Comparison of ENCODE assay signal across 31 cellular contexts in genomic region chr16:65767125-65767524, GRCh38.
DNase-seq lines count a peak whose midpoint lies in the region; ATAC-seq, FAIRE-seq and TF ChIP-seq lines count a peak whose summit lies in the region.
"Had no signal": no experiment of that assay in that cellular context is flagged by ENCODE, and none has a peak within 500 bp of the region (broad histone marks: within the 10 kb centered on the region; RNA-seq: fewer than 3 reads in every experiment).

No MANE protein-coding gene starts in this region.

- H2BK5ac ChIP-seq in H1 (ENCODE audit: low read depth, low read length) = no peak overlapping the region

- H2BK20ac ChIP-seq in H1 (ENCODE audit: low read length) = 0 out of 2 replicates have a peak overlapping the region, but pooled peaks have one; percentile 75

- H3K23me2 ChIP-seq in H1 (ENCODE audit: low read depth, low read length) = no peaks in the 10 kb centered on the region

- H4K5ac ChIP-seq in H1 (ENCODE audit: insufficient read length, low read depth, low read length) = no peak overlapping the region

- peak overlapping the region in 8 of 11 experiments; percentile 60 to 93 (median 88); a peak in 10 of 22 replicates for H3K9ac ChIP-seq in BLaER1 treated with 17β-estradiol and CSF1 and Interleukin-3, amounts not matched to agents 10 nM and 100 nM
- no peak overlapping the region for H3K9ac ChIP-seq in H1 (replicated peaks in 1 of 4; ENCODE audit: extremely low read depth in 1 of 4, low read depth in 3 of 4, low read length in 3 of 4)

- peak overlapping the region in 10 of 11 experiments; percentile 75 to 100 (median 97); a peak in 19 of 22 replicates for H3K27ac ChIP-seq in BLaER1 treated with 17β-estradiol and CSF1 and Interleukin-3, amounts not matched to agents 10 nM and 100 nM
- H3K27ac ChIP-seq in H1 (ENCODE audit: low read depth, low read length) = no peak overlapping the region
- H3K27ac ChIP-seq: breast epithelium, gastrocnemius medialis, neutrophil, prostate gland, tibial artery had no signal

- H3K4me1 ChIP-seq in BLaER1 treated with 17β-estradiol and CSF1 and Interleukin-3, amounts not matched to agents 10 nM and 100 nM = peaks cover 77 to 100% (median 86%) of the 10 kb centered on the region in 10 experiments
- H3K4me1 ChIP-seq in H1 (replicated peaks in 1 of 4; ENCODE audit: control insufficient read depth in 3 of 4, insufficient read depth in 4 of 4, low read length in 3 of 4) = peaks cover 0 to 13% (median 7%) of the 10 kb centered on the region in 4 experiments; a peak in 3 of 7 replicates
- H3K4me1 ChIP-seq: breast epithelium, gastrocnemius medialis, prostate gland, tibial artery had no signal

- TF ChIP-seq POLR2A in H1 (IDR thresholded peaks at IDR 0.05; ENCODE audit: control extremely low read depth in 1 of 2, low read depth in 2 of 2, low read length in 2 of 2) = no peak

- TF ChIP-seq CTCF in H1 (IDR thresholded peaks at IDR 0.05; ENCODE audit: control extremely low read depth in 1 of 3, insufficient read depth in 1 of 3, low read depth in 1 of 3, low read length in 3 of 3) = no peak

- H3K14ac ChIP-seq in H1 (ENCODE audit: insufficient read length) = no peak overlapping the region

- no peak overlapping the region for H3K18ac ChIP-seq in H1 (ENCODE audit: extremely low read depth, low read length)

- no peak for ATAC-seq in HG03196 (IDR thresholded peaks at IDR 0.05; ENCODE audit: unreplicated experiment)
- ATAC-seq in GM18519 (IDR thresholded peaks at IDR 0.05; ENCODE audit: low FRiP score, unreplicated experiment) = no peak
- ATAC-seq: gastrocnemius medialis, GM12878, left colon, sciatic nerve, T-cell had no signal

- no peaks in the 10 kb centered on the region for H3K79me2 ChIP-seq in H1 (ENCODE audit: control insufficient read depth in 1 of 2, insufficient read depth in 2 of 2, low read length in 2 of 2)

- TF ChIP-seq EP300 in H1 (IDR thresholded peaks at IDR 0.05; ENCODE audit: borderline replicate concordance in 1 of 2, low read depth in 2 of 2, low read length in 2 of 2) = no peak

- DNase-seq in NCI-H524 (lab: John Stamatoyannopoulos, UW) = peak; percentile 53 to 77
- DNase-seq in H1 (ENCODE audit: low read depth in 1 of 2, low spot score in 2 of 2) = no peak
- DNase-seq in myocyte (ENCODE audit: low read depth) = peak; percentile 65
- no peak for DNase-seq in dedifferentiated amniotic fluid mesenchymal stem cell (ENCODE audit: extremely low spot score)
- no peak for DNase-seq in activated T-cell treated with anti-CD3 and anti-CD28 coated beads, Interleukin-2, amount 50 U/mL, for 48 hours
- DNase-seq: activated CD4-positive, alpha-beta T cell treated with anti-CD3 and anti-CD28 coated beads, Interleukin-2, amount 10 ng/mL, durations not matched to agents 24 days and 14 days; activated CD8-positive, alpha-beta memory T cell treated with anti-CD3 and anti-CD28 coated beads for 24 hours; activated effector memory CD4-positive, alpha-beta T cell treated with Interleukin-2 at 50 U/mL for 16 hours; activated T-cell treated with anti-CD3 and anti-CD28 coated beads for 4 hours; anterior cingulate cortex; EL; gastrocnemius medialis; H9; IMR-90; left colon; NCI-H146; NCI-H2107; NCI-H446 treated with DMSO at 0.1 percent for 48 hours; stimulated activated CD4-positive, alpha-beta T cell treated with anti-CD3 and anti-CD28 coated beads, Interleukin-12 subunit alpha, Interleukin-12 subunit beta, amount 100 ng/mL, for 4 hours; stimulated activated CD4-positive, alpha-beta T cell treated with anti-CD3 and anti-CD28 coated beads, Interleukin-4, amount 100 ng/mL, for 1 hour; T-cell; tibial artery had no signal

- no peak overlapping the region for H3K23ac ChIP-seq in H1 (ENCODE audit: insufficient read length)

- no peak for TF ChIP-seq RAD21 in H1 (IDR thresholded peaks at IDR 0.05 in 1 of 2, conservative IDR thresholded peaks at IDR 0.05 in 1 of 2; ENCODE audit: low read depth in 2 of 2, low read length in 2 of 2)

- H4K8ac ChIP-seq in H1 (ENCODE audit: extremely low read depth, insufficient read depth, low read length) = no peak overlapping the region

- H3K36me3 ChIP-seq in BLaER1 treated with 17β-estradiol and CSF1 and Interleukin-3, amounts not matched to agents 10 nM and 100 nM = peaks cover 0 to 21% (median 13%) of the 10 kb centered on the region in 11 experiments; a peak in 14 of 22 replicates
- H3K36me3 ChIP-seq in H1 (ENCODE audit: control insufficient read depth in 2 of 4, insufficient read depth in 4 of 4, low read length in 3 of 4) = peaks cover 0 to 18% (median 1%) of the 10 kb centered on the region in 4 experiments; a peak in 2 of 8 replicates
- H3K36me3 ChIP-seq: breast epithelium, gastrocnemius medialis, neutrophil, prostate gland, tibial artery had no signal

- peaks cover 33 to 64% (median 41%) of the 10 kb centered on the region in 11 experiments for H3K9me3 ChIP-seq in BLaER1 treated with 17β-estradiol and CSF1 and Interleukin-3, amounts not matched to agents 10 nM and 100 nM (replicated peaks in 1 of 11)
- peaks cover 23 to 26% of the 10 kb centered on the region in 2 experiments for H3K9me3 ChIP-seq in H1 (ENCODE audit: insufficient read depth in 2 of 2, low read depth in 1 of 2, low read length in 1 of 2)
- H3K9me3 ChIP-seq: gastrocnemius medialis, neutrophil, prostate gland, tibial artery had no signal

- no peak overlapping the region for H3K4ac ChIP-seq in H1 (replicated peaks; ENCODE audit: insufficient read length, low read depth, low read length)

- H2BK12ac ChIP-seq in H1 (ENCODE audit: low read depth, low read length) = 0 out of 2 replicates have a peak overlapping the region, but pooled peaks have one; percentile 12

- no peak overlapping the region for H2AFZ ChIP-seq in H1 (ENCODE audit: low read length)

- POLR2A ChIA-PET in H1 (lab: Charles Lee; ENCODE audit: partially characterized antibody) = no interaction called here

- H2AK5ac ChIP-seq in H1 (ENCODE audit: low read depth, low read length) = no peak overlapping the region

- CTCF ChIA-PET in H1 (lab: Charles Lee; ENCODE audit: partially characterized antibody) = interaction anchor here (0.7 to 1.0 kb wide), 3 partner anchors 61 to 610 kb away, joined by 3 to 4 read pairs (median 3); no protein-coding TSS in a partner anchor

- no peak overlapping the region; a peak in 1 of 20 replicates for H3K4me3 ChIP-seq in BLaER1 treated with 17β-estradiol and CSF1 and Interleukin-3, amounts not matched to agents 10 nM and 100 nM
- no peak overlapping the region for H3K4me3 ChIP-seq in H1 (ENCODE audit: extremely low read depth in 1 of 4, insufficient read depth in 2 of 4, low read depth in 3 of 4, low read length in 4 of 4)
- H3K4me3 ChIP-seq: breast epithelium, gastrocnemius medialis, GM12878, prostate gland, tibial artery had no signal

- H4K20me1 ChIP-seq in BLaER1 treated with 17β-estradiol and CSF1 and Interleukin-3, amounts not matched to agents 10 nM and 100 nM = no peaks in the 10 kb centered on the region
- H4K20me1 ChIP-seq in H1 (replicated peaks in 1 of 2; ENCODE audit: control insufficient read depth in 1 of 2, insufficient read depth in 2 of 2, low read length in 2 of 2) = no peaks in the 10 kb centered on the region

- no peaks in the 10 kb centered on the region for H3K79me1 ChIP-seq in H1 (ENCODE audit: low read depth, low read length)

- 65% methylated on average over 4 of the region's 4 CpGs; no CpG with 5 or more reads in 1 of the 2 experiments for WGBS in H1 (ENCODE audit: extremely low coverage in 1 of 2, insufficient coverage in 1 of 2, insufficient read length in 1 of 2, insufficient replicate concordance in 2 of 2, low coverage in 1 of 2, low lambda C conversion rate in 2 of 2, missing lambda C conversion rate in 1 of 2), 2 experiments

- H3K27me3 ChIP-seq in BLaER1 treated with 17β-estradiol and CSF1 and Interleukin-3, amounts not matched to agents 10 nM and 100 nM = no peaks in the 10 kb centered on the region
- H3K27me3 ChIP-seq in H1 (replicated peaks in 1 of 4; ENCODE audit: control insufficient read depth in 3 of 4, extremely low read depth in 1 of 4, insufficient read depth in 3 of 4, low read length in 3 of 4) = no peaks in the 10 kb centered on the region
- H3K27me3 ChIP-seq: breast epithelium, gastrocnemius medialis, neutrophil, tibial artery had no signal

- peak overlapping the region; percentile 4 to 85 (median 74); a peak in 19 of 22 replicates for H3K4me2 ChIP-seq in BLaER1 treated with 17β-estradiol and CSF1 and Interleukin-3, amounts not matched to agents 10 nM and 100 nM
- no peak overlapping the region for H3K4me2 ChIP-seq in H1 (ENCODE audit: insufficient read depth in 1 of 2, low read depth in 2 of 2, low read length in 2 of 2)

- H2BK120ac ChIP-seq in H1 (replicated peaks; ENCODE audit: low read depth, low read length) = no peak overlapping the region

- no peak overlapping the region for H3K56ac ChIP-seq in H1 (replicated peaks; ENCODE audit: insufficient read length, low read depth, low read length)

- no peak overlapping the region for H4K91ac ChIP-seq in H1 (replicated peaks; ENCODE audit: insufficient read length, low read length)

- peak overlapping the region; percentile 95; the same call in 1 of the 2 replicates for H2BK15ac ChIP-seq in H1 (ENCODE audit: low read length)

- peak; percentile 24 for FAIRE-seq in H1 (lab: Jason Lieb, UNC)
- FAIRE-seq: GM12878, RCC 7860 had no signal

TF ChIP-seq in H1, 55 proteins besides CTCF, POLR2A, EP300 and RAD21 (continues in another document):
- TF ChIP-seq POU5F1 (IDR thresholded peaks at IDR 0.05; ENCODE audit: low read depth, low read length) (no peak), SIN3A (conservative IDR thresholded peaks at IDR 0.05 in 1 of 2, IDR thresholded peaks at IDR 0.05 in 1 of 2; ENCODE audit: low read depth in 1 of 2, low read length in 2 of 2) (no peak), FOSL1 (IDR thresholded peaks at IDR 0.05; ENCODE audit: insufficient read depth, low read depth, low read length) (no peak), CREB1 (IDR thresholded peaks at IDR 0.05) (no peak), EGR1 (IDR thresholded peaks at IDR 0.05; ENCODE audit: borderline replicate concordance, low read depth, low read length) (no peak), MAX (IDR thresholded peaks at IDR 0.05) (no peak), HDAC6 (IDR thresholded peaks at IDR 0.05; ENCODE audit: low read depth, low read length) (no peak)
- TF ChIP-seq, protein P1, sequence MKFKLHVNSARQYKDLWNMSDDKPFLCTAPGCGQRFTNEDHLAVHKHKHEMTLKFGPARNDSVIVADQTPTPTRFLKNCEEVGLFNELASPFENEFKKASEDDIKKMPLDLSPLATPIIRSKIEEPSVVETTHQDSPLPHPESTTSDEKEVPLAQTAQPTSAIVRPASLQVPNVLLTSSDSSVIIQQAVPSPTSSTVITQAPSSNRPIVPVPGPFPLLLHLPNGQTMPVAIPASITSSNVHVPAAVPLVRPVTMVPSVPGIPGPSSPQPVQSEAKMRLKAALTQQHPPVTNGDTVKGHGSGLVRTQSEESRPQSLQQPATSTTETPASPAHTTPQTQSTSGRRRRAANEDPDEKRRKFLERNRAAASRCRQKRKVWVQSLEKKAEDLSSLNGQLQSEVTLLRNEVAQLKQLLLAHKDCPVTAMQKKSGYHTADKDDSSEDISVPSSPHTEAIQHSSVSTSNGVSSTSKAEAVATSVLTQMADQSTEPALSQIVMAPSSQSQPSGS (IDR thresholded peaks at IDR 0.05; ENCODE audit: low read length) = no peak

Comparison
In these comparisons a context has a peak if more than half of its experiments do, and no peak if none do; other contexts are left out.
1. H3K4me2 ChIP-seq: peak in BLaER1 treated with 17β-estradiol and CSF1 and Interleukin-3, amounts not matched to agents 10 nM and 100 nM (11 of 11); none in H1 (0 of 2).
2. H3K9ac ChIP-seq: peak in BLaER1 treated with 17β-estradiol and CSF1 and Interleukin-3, amounts not matched to agents 10 nM and 100 nM (8 of 11); none in H1 (0 of 4).
3. DNase-seq: peak in NCI-H524 (2 of 2) and myocyte (single experiment); none in H1 (0 of 2), dedifferentiated amniotic fluid mesenchymal stem cell (single experiment) and activated T-cell treated with anti-CD3 and anti-CD28 coated beads, Interleukin-2, amount 50 U/mL, for 48 hours (0 of 2).